24 cellular contexts compared by ENCODE assay signal in genomic region chr3:55935241-55935640, GRCh38.
A peak's percentile ranks its signal among the peaks of the same experiment; 100 is the strongest.
DNase-seq lines count a peak whose midpoint lies in the region; ATAC-seq, FAIRE-seq and TF ChIP-seq lines count a peak whose summit lies in the region.
"Had no signal": no experiment of that assay in that cellular context is flagged by ENCODE, and none has a peak within 500 bp of the region (broad histone marks: within the 10 kb centered on the region; RNA-seq: fewer than 3 reads in every experiment).

No MANE protein-coding gene starts in this region.

- peak; percentile 70 for DNase-seq in G401 (ENCODE audit: low spot score)
- DNase-seq in NCI-H1930 (lab: John Stamatoyannopoulos, UW) = peak; percentile 48 to 62
- DNase-seq in NCI-H345 treated with DMSO at 0.1 percent for 48 hours (lab: John Stamatoyannopoulos, UW; ENCODE audit: unreplicated experiment) = peak; percentile 66
- DNase-seq in bronchial epithelial cell (ENCODE audit: low read depth) = no peak
- no peak for DNase-seq in cerebellar nuclear complex (lab: John Stamatoyannopoulos, UW)
- no peak for DNase-seq in GM19240 (ENCODE audit: insufficient read length, low spot score)
- no peak for DNase-seq in dermis blood vessel endothelial cell
- DNase-seq: activated CD4-positive, alpha-beta T cell treated with anti-CD3 and anti-CD28 coated beads for 1 hour; activated effector memory CD4-positive, alpha-beta T cell treated with anti-CD3 and anti-CD28 coated beads, Interleukin-2, amount 50 U/mL, for 16 hours; CD8-positive, alpha-beta memory T cell; esophagus squamous epithelium; hypothalamus; natural killer cell; Peyer's patch; SJCRH30; spleen; stimulated activated CD4-positive, alpha-beta T cell treated with anti-CD3 and anti-CD28 coated beads, Interleukin-2, amount 100 ng/mL, for 48 hours had no signal

- no peak for TF ChIP-seq CTCF in bronchial epithelial cell (IDR thresholded peaks at IDR 0.05; ENCODE audit: insufficient read depth, low read length, severe bottlenecking)

- in situ Hi-C loops in G401 (cut with HindIII; ENCODE audit: low sequenced_read_pairs) = no loop called here

- H3K4me3 ChIP-seq in bronchial epithelial cell (ENCODE audit: low read depth, low read length) = no peak overlapping the region
- H3K4me3 ChIP-seq: A549, coronary artery, esophagus squamous epithelium, Peyer's patch, right atrium auricular region, SJCRH30, spleen had no signal

- FAIRE-seq in bronchial epithelial cell (lab: Jason Lieb, UNC) = peak; percentile 60
- FAIRE-seq: A549, frontal cortex, urothelium cell line had no signal

- no peaks in the 10 kb centered on the region for H3K27me3 ChIP-seq in bronchial epithelial cell (ENCODE audit: control insufficient read depth, insufficient read depth, low read length)
- H3K27me3 ChIP-seq: esophagus squamous epithelium, Peyer's patch, right atrium auricular region, SJCRH30, spleen had no signal

- no peaks in the 10 kb centered on the region for H3K36me3 ChIP-seq in bronchial epithelial cell (ENCODE audit: control insufficient read depth, insufficient read depth, low read length)
- H3K36me3 ChIP-seq: esophagus squamous epithelium, Peyer's patch, right atrium auricular region, SJCRH30, spleen had no signal

- no peak for ATAC-seq in HG03095 (IDR thresholded peaks at IDR 0.05; ENCODE audit: unreplicated experiment)
- ATAC-seq: A549; natural killer cell; stimulated activated effector memory CD8-positive, alpha-beta T cell treated with anti-CD3 and anti-CD28 coated beads, Interleukin-12 subunit alpha, Interleukin-12 subunit beta, amount 100 ng/mL, for 72 hours had no signal

Comparison
In these comparisons a context has a peak if more than half of its experiments do, and no peak if none do; other contexts are left out.
1. DNase-seq: peak in G401 (single experiment), NCI-H1930 (2 of 2) and NCI-H345 treated with DMSO at 0.1 percent for 48 hours (single experiment); none in bronchial epithelial cell (single experiment), cerebellar nuclear complex (0 of 2), GM19240 (single experiment) and dermis blood vessel endothelial cell (single experiment).